ENCODE assay signal across 12 cellular contexts in genomic region chr9:130140701-130141100, GRCh38. TPM values are rescaled to one million over a fixed set of nuclear protein-coding genes. Genes with fewer than 3 reads are reported as not detected.
A peak's percentile ranks its signal among the peaks of the same experiment; 100 is the strongest.
DNase-seq lines count a peak whose midpoint lies in the region; ATAC-seq and TF ChIP-seq lines count a peak whose summit lies in the region.
"Had no signal": no experiment of that assay in that cellular context is flagged by ENCODE, and none has a peak within 500 bp of the region (broad histone marks: within the 10 kb centered on the region; RNA-seq: fewer than 3 reads in every experiment).

No MANE protein-coding gene starts in this region.

- TF ChIP-seq CTCF in sigmoid colon (IDR thresholded peaks at IDR 0.05) (no peak), upper lobe of right lung (IDR thresholded peaks at IDR 0.05) (no peak)

- peaks cover 38% of the 10 kb centered on the region for H3K4me1 Mint-ChIP-seq in activated T-helper 2 cell treated with anti-CD3 and anti-CD28 coated beads, Interferon-gamma antibody, Interleukin-2, Interleukin-4, amounts not matched to agents 10 μg/mL and 5 μg/mL and 100 μg/mL, durations not matched to agents 14 hours and 24 hours and 36 hours (ENCODE audit: low read depth)

- peak overlapping the region in 3 of 4 donors; percentile 88 to 93 (median 90) for H3K27ac ChIP-seq in sigmoid colon
- H3K27ac ChIP-seq in upper lobe of right lung: no peak overlapping the region

- 66 to 85% methylated on average over 10 of the region's 10 CpGs for WGBS in sigmoid colon, 2 donors

- TF ChIP-seq POLR2A in sigmoid colon (IDR thresholded peaks at IDR 0.05): no peak

- H3K36me3 Mint-ChIP-seq in activated T-helper 2 cell treated with anti-CD3 and anti-CD28 coated beads, Interferon-gamma antibody, Interleukin-2, Interleukin-4, amounts not matched to agents 10 μg/mL and 5 μg/mL and 100 μg/mL, durations not matched to agents 14 hours and 24 hours and 36 hours (ENCODE audit: low read depth): peaks cover 28% of the 10 kb centered on the region

- no peaks in the 10 kb centered on the region for H3K9me3 Mint-ChIP-seq in activated T-helper 2 cell treated with anti-CD3 and anti-CD28 coated beads, Interferon-gamma antibody, Interleukin-2, Interleukin-4, amounts not matched to agents 10 μg/mL and 5 μg/mL and 100 μg/mL, durations not matched to agents 14 hours and 24 hours and 36 hours
- H3K9me3 Mint-ChIP-seq: activated T-helper 1 cell treated with anti-CD3 and anti-CD28 coated beads, Interleukin-12 subunit alpha, Interleukin-12 subunit beta, Interleukin-2, Interleukin-4 antibody, amounts not matched to agents 30 ng/mL and 10 ng/mL and 1 ng/mL, durations not matched to agents 14 hours and 24 hours and 36 hours had no signal

- peaks cover 0 to 79% (median 65%) of the 10 kb centered on the region in 4 donors for H3K4me1 ChIP-seq in sigmoid colon
- H3K4me1 ChIP-seq in upper lobe of right lung: peaks cover 14% of the 10 kb centered on the region

- intact Hi-C loops in activated T-helper 2 cell treated with anti-CD3 and anti-CD28 coated beads, Interferon-gamma antibody, Interleukin-2, Interleukin-4, amounts not matched to agents 10 μg/mL and 5 μg/mL and 100 μg/mL, durations not matched to agents 14 hours and 24 hours and 36 hours (cut with micrococcal nuclease): loop anchor here (1.0 kb wide), 1 partner anchor 11 kb away; no protein-coding TSS in a partner anchor
- intact Hi-C loops in sigmoid colon (cut with DNase I) (no loop called here), upper lobe of right lung (cut with DNase I) (no loop called here)

- no peaks in the 10 kb centered on the region for H3K9me3 ChIP-seq in sigmoid colon
- H3K9me3 ChIP-seq in upper lobe of right lung: no peaks in the 10 kb centered on the region

- no peaks in the 10 kb centered on the region for H3K27me3 ChIP-seq in sigmoid colon
- H3K27me3 ChIP-seq in upper lobe of right lung: no peaks in the 10 kb centered on the region

- H3K36me3 ChIP-seq in sigmoid colon (no peaks in the 10 kb centered on the region), upper lobe of right lung (no peaks in the 10 kb centered on the region)

- H3K27me3 Mint-ChIP-seq in activated T-helper 2 cell treated with anti-CD3 and anti-CD28 coated beads, Interferon-gamma antibody, Interleukin-2, Interleukin-4, amounts not matched to agents 10 μg/mL and 5 μg/mL and 100 μg/mL, durations not matched to agents 14 hours and 24 hours and 36 hours (ENCODE audit: low read depth): peaks cover 18% of the 10 kb centered on the region

- ATAC-seq in upper lobe of right lung (no peak), left lobe of liver (no peak)

- no peak overlapping the region for H3K4me3 Mint-ChIP-seq in activated T-helper 2 cell treated with anti-CD3 and anti-CD28 coated beads, Interferon-gamma antibody, Interleukin-2, Interleukin-4, amounts not matched to agents 10 μg/mL and 5 μg/mL and 100 μg/mL, durations not matched to agents 14 hours and 24 hours and 36 hours (ENCODE audit: low read depth)
- H3K4me3 Mint-ChIP-seq: activated T-helper 1 cell treated with anti-CD3 and anti-CD28 coated beads, Interleukin-12 subunit alpha, Interleukin-12 subunit beta, Interleukin-2, Interleukin-4 antibody, amounts not matched to agents 30 ng/mL and 10 ng/mL and 1 ng/mL, durations not matched to agents 14 hours and 24 hours and 36 hours had no signal

- H3K4me3 ChIP-seq in sigmoid colon: no peak overlapping the region
- no peak overlapping the region for H3K4me3 ChIP-seq in upper lobe of right lung

- no peak for TF ChIP-seq EP300 in sigmoid colon (IDR thresholded peaks at IDR 0.05)

- peak overlapping the region; percentile 65 for H3K27ac Mint-ChIP-seq in activated T-helper 2 cell treated with anti-CD3 and anti-CD28 coated beads, Interferon-gamma antibody, Interleukin-2, Interleukin-4, amounts not matched to agents 10 μg/mL and 5 μg/mL and 100 μg/mL, durations not matched to agents 14 hours and 24 hours and 36 hours
- H3K27ac Mint-ChIP-seq: activated T-helper 1 cell treated with anti-CD3 and anti-CD28 coated beads, Interleukin-12 subunit alpha, Interleukin-12 subunit beta, Interleukin-2, Interleukin-4 antibody, amounts not matched to agents 30 ng/mL and 10 ng/mL and 1 ng/mL, durations not matched to agents 14 hours and 24 hours and 36 hours had no signal

- DNase-seq in stimulated activated naive CD4-positive, alpha-beta T cell treated with Interleukin-2 at 50 U/mL for 16 hours (lab: John Stamatoyannopoulos, UW): peak; percentile 9
- no peak for DNase-seq in stimulated activated naive CD4-positive, alpha-beta T cell (lab: John Stamatoyannopoulos, UW)
- DNase-seq in activated T-helper 2 cell treated with anti-CD3 and anti-CD28 coated beads, Interferon-gamma antibody, Interleukin-2, Interleukin-4, amounts not matched to agents 10 μg/mL and 5 μg/mL and 100 μg/mL, durations not matched to agents 14 hours and 24 hours and 36 hours (ENCODE audit: low spot score): no peak
- no peak for DNase-seq in sigmoid colon
- no peak for DNase-seq in upper lobe of right lung
- DNase-seq in D341Med (ENCODE audit: low spot score): no peak
- no peak for DNase-seq in left lobe of liver (ENCODE audit: low spot score)
- no peak for DNase-seq in SHP77 (lab: John Stamatoyannopoulos, UW)
- DNase-seq: foreskin fibroblast, NCI-H524 treated with DMSO at 0.1 percent for 48 hours, small intestine had no signal

RNA-seq across cellular contexts. Expression of gene NCS1, which starts 31.5 kb away (rescaled TPM):
- 23.5 and 27.9 TPM in 2 replicates for total RNA-seq in activated T-helper 2 cell treated with anti-CD3 and anti-CD28 coated beads, Interferon-gamma antibody, Interleukin-2, Interleukin-4, amounts not matched to agents 10 μg/mL and 5 μg/mL and 100 μg/mL, durations not matched to agents 14 hours and 24 hours and 36 hours
- total RNA-seq in sigmoid colon (100 to 1,000 TPM in 1 of 4 donors, 10 to 100 TPM in 3; 78.5 to 133 (median 96.9) TPM), upper lobe of right lung (5.7 TPM), left lobe of liver (2.5 TPM)
- 1 to 10 TPM in 2 of 3 donors, under 1 TPM in 1; 0.69 to 8.9 (median 4.2) TPM for polyA plus RNA-seq in sigmoid colon
